18 cellular contexts compared by ENCODE assay signal in genomic region chr3:22399566-22399965, GRCh38.
"Had no signal": no experiment of that assay in that cellular context is flagged by ENCODE, and none has a peak within 500 bp of the region (broad histone marks: within the 10 kb centered on the region; RNA-seq: fewer than 3 reads in every experiment).

No MANE protein-coding gene starts in this region.

- H3K27me3 ChIP-seq: brain microvascular endothelial cell, colonic mucosa, upper lobe of left lung had no signal

- H3K36me3 ChIP-seq: brain microvascular endothelial cell, colonic mucosa, lower lobe of right lung, thoracic aorta, upper lobe of left lung had no signal

- H3K4me3 ChIP-seq: colonic mucosa, lower lobe of right lung, thoracic aorta, upper lobe of left lung had no signal

- ATAC-seq: activated CD8-positive, alpha-beta T cell treated with anti-CD3 and anti-CD28 coated beads, Interleukin-2, amount 10 ng/mL, durations not matched to agents 7 days and 5 days; lower lobe of right lung; natural killer cell; stimulated activated naive B cell treated with anti-CD40 and anti-IgM and Interleukin-4, amounts not matched to agents 10 μg/mL and 1 μg/mL and 100 μg/mL, for 72 hours had no signal

- DNase-seq: activated CD4-positive, alpha-beta T cell treated with anti-CD3 and anti-CD28 coated beads, Interleukin-2, amount 10 ng/mL, durations not matched to agents 7 days and 5 days; activated CD8-positive, alpha-beta T cell treated with anti-CD3 and anti-CD28 coated beads, Interleukin-2, amount 10 ng/mL, durations not matched to agents 7 days and 5 days; activated naive CD4-positive, alpha-beta T cell treated with Interleukin-2 at 50 U/mL for 16 hours; activated T-cell treated with anti-CD3 and anti-CD28 coated beads, Interleukin-2, amount 50 U/mL, for 24 hours; anterior cingulate cortex; brain microvascular endothelial cell; central memory CD4-positive, alpha-beta T cell; colonic mucosa; foreskin melanocyte; glutamatergic neuron; hypothalamus; lower lobe of right lung; natural killer cell; posterior cingulate gyrus; stimulated activated naive B cell treated with anti-CD40 and anti-IgM and Interleukin-4, amounts not matched to agents 10 μg/mL and 1 μg/mL and 100 μg/mL, for 72 hours; T-helper 1 cell; upper lobe of left lung had no signal

- H3K4me1 ChIP-seq: colonic mucosa, lower lobe of right lung, upper lobe of left lung had no signal

- H3K27ac ChIP-seq: brain microvascular endothelial cell, colonic mucosa, lower lobe of right lung, thoracic aorta, upper lobe of left lung had no signal

- H3K9me3 ChIP-seq: colonic mucosa, lower lobe of right lung, thoracic aorta, upper lobe of left lung had no signal
